15 cellular contexts compared by ENCODE assay signal in the genomic region with DNA sequence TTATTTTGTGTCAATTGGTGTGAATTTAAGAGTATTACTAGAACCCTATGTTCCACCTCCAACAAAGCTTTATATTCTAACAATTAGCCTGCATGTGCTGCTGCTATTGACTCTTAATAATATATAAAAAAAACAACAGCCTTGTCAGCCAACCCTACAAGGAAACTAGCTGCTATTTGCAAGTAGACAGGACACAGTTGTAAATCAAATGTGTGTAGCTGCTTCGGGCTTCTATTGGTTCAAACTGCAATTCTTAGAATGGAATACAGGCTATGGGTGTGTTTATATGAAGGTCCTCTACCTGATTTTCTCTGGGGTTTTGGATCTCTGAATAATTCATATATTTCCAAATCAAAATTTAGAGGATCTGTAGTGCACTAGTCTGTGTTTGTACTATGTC.
A peak's percentile ranks its signal among the peaks of the same experiment; 100 is the strongest.
DNase-seq lines count a peak whose midpoint lies in the region; TF ChIP-seq lines count a peak whose summit lies in the region.
"Had no signal": no experiment of that assay in that cellular context is flagged by ENCODE, and none has a peak within 500 bp of the region (broad histone marks: within the 10 kb centered on the region; RNA-seq: fewer than 3 reads in every experiment).

No MANE protein-coding gene starts in this region.

- peaks cover 0 to 81% (median 6%) of the 10 kb centered on the region in 4 donors for H3K4me1 ChIP-seq in tibial nerve
- H3K4me1 ChIP-seq: A549 had no signal

- H3K36me3 ChIP-seq in tibial nerve, result no peaks in the 10 kb centered on the region
- H3K36me3 ChIP-seq: BE2C had no signal

- intact Hi-C loops in dorsolateral prefrontal cortex (cut with DNase I), result no loop called here

- no peaks in the 10 kb centered on the region for H3K9me3 ChIP-seq in tibial nerve
- H3K9me3 ChIP-seq: A549, BE2C had no signal

- CTCF ChIA-PET in activated naive CD4-positive, alpha-beta T cell treated with anti-CD3 and anti-CD28 coated beads, Interleukin-2, amount 10 ng/mL, durations not matched to agents 7 days and 5 days (lab: Charles Lee), result no interaction called here

- no peak for TF ChIP-seq EP300 in tibial nerve (IDR thresholded peaks at IDR 0.05)

- DNase-seq in NCI-H69 (lab: John Stamatoyannopoulos, UW) (peak; percentile 46), dorsolateral prefrontal cortex (no peak), midbrain (lab: John Stamatoyannopoulos, UW) (peak; percentile 39), tibial nerve (ENCODE audit: low spot score in 2 of 2) (no peak), CD1c-positive myeloid dendritic cell (ENCODE audit: extremely low spot score) (no peak), occipital lobe (lab: John Stamatoyannopoulos, UW) (no peak)
- DNase-seq in activated naive CD4-positive, alpha-beta T cell treated with anti-CD3 and anti-CD28 coated beads, Interleukin-2, amount 10 ng/mL, durations not matched to agents 7 days and 5 days, result no peak
- DNase-seq: BE2C; CD8-positive, alpha-beta T cell; COR-L47; DMS53; GF-D8 had no signal

- H3K27me3 ChIP-seq in dorsolateral prefrontal cortex (no peaks in the 10 kb centered on the region), tibial nerve (no peaks in the 10 kb centered on the region)
- H3K27me3 ChIP-seq: BE2C had no signal

- 59 to 86% methylated on average over 1 of the region's 1 CpG for WGBS in tibial nerve, 2 donors

- H3K4me3 Mint-ChIP-seq in activated naive CD4-positive, alpha-beta T cell treated with anti-CD3 and anti-CD28 coated beads, Interleukin-2, amount 10 ng/mL, durations not matched to agents 7 days and 5 days, result no peak overlapping the region
- H3K4me3 Mint-ChIP-seq: CD8-positive, alpha-beta T cell had no signal

- no peak overlapping the region for H3K27ac Mint-ChIP-seq in activated naive CD4-positive, alpha-beta T cell treated with anti-CD3 and anti-CD28 coated beads, Interleukin-2, amount 10 ng/mL, durations not matched to agents 7 days and 5 days
- H3K27ac Mint-ChIP-seq: CD8-positive, alpha-beta T cell had no signal

- H3K4me1 Mint-ChIP-seq in activated naive CD4-positive, alpha-beta T cell treated with anti-CD3 and anti-CD28 coated beads, Interleukin-2, amount 10 ng/mL, durations not matched to agents 7 days and 5 days, result peaks cover 4% of the 10 kb centered on the region

- H3K27ac ChIP-seq in dorsolateral prefrontal cortex (peak overlapping the region in 57 of 59 donors; percentile 8 to 91 (median 77)), tibial nerve (peak overlapping the region in 3 of 4 donors; percentile 12 to 64 (median 58))
- H3K27ac ChIP-seq: A549, C4-2B, HL-60 had no signal

- H3K27me3 Mint-ChIP-seq in activated naive CD4-positive, alpha-beta T cell treated with anti-CD3 and anti-CD28 coated beads, Interleukin-2, amount 10 ng/mL, durations not matched to agents 7 days and 5 days, result no peaks in the 10 kb centered on the region

- TF ChIP-seq POLR2A in tibial nerve (IDR thresholded peaks at IDR 0.05), result no peak

- TF ChIP-seq CTCF in dorsolateral prefrontal cortex (IDR thresholded peaks at IDR 0.05 in 54 of 56, conservative IDR thresholded peaks at IDR 0.05 in 2 of 56; ENCODE audit: low read depth in 1 of 56, partially characterized antibody in 56 of 56) (peak in 1 of 56 donors; percentile 10), tibial nerve (IDR thresholded peaks at IDR 0.05) (no peak)

- peak overlapping the region in 21 of 59 donors; percentile 0 to 55 (median 17) for H3K4me3 ChIP-seq in dorsolateral prefrontal cortex
- H3K4me3 ChIP-seq in tibial nerve, result no peak overlapping the region
- H3K4me3 ChIP-seq: A549 had no signal

- no peaks in the 10 kb centered on the region for H3K9me3 Mint-ChIP-seq in activated naive CD4-positive, alpha-beta T cell treated with anti-CD3 and anti-CD28 coated beads, Interleukin-2, amount 10 ng/mL, durations not matched to agents 7 days and 5 days
- H3K9me3 Mint-ChIP-seq: CD8-positive, alpha-beta T cell had no signal

- no peaks in the 10 kb centered on the region for H3K36me3 Mint-ChIP-seq in activated naive CD4-positive, alpha-beta T cell treated with anti-CD3 and anti-CD28 coated beads, Interleukin-2, amount 10 ng/mL, durations not matched to agents 7 days and 5 days

Comparison
In these comparisons a context has a peak if more than half of its experiments do, and no peak if none do; other contexts are left out.
1. DNase-seq: peak in NCI-H69 (single experiment) and midbrain (single experiment); none in dorsolateral prefrontal cortex (0 of 10), tibial nerve (0 of 2), CD1c-positive myeloid dendritic cell (single experiment), activated naive CD4-positive, alpha-beta T cell treated with anti-CD3 and anti-CD28 coated beads, Interleukin-2, amount 10 ng/mL, durations not matched to agents 7 days and 5 days (single experiment) and occipital lobe (single experiment).